1 cellular context compared by ENCODE assay signal in genomic region chr14:75068294-75069020, GRCh38.
TF ChIP-seq lines count a peak whose summit lies in the region.

No MANE protein-coding gene starts in this region.

TF ChIP-seq in K562, 482 proteins besides CTCF, POLR2A, EP300 and RAD21 (continued from another document and continues in another):
- no peak for TF ChIP-seq CTCFL (IDR thresholded peaks at IDR 0.05; ENCODE audit: borderline replicate concordance, insufficient read depth, low read depth, low read length, poor library complexity, severe bottlenecking)
- TF ChIP-seq ZZZ3 (IDR thresholded peaks at IDR 0.05): no peak
- no peak for TF ChIP-seq ZFP36 (IDR thresholded peaks at IDR 0.05; ENCODE audit: low read depth, low read length, partially characterized antibody)
- 0 out of 2 replicates have a peak, but pooled peaks have one; percentile 65 for TF ChIP-seq BACH1 (tag; IDR thresholded peaks at IDR 0.05)
- no peak for TF ChIP-seq PHB2 (IDR thresholded peaks at IDR 0.05; ENCODE audit: low read depth)
- no peak for TF ChIP-seq HMG20A (CRISPR knock-in tag; conservative IDR thresholded peaks at IDR 0.05)
- TF ChIP-seq HDAC2 (IDR thresholded peaks at IDR 0.05): no peak
- no peak for TF ChIP-seq SAP30 (IDR thresholded peaks at IDR 0.05; ENCODE audit: borderline replicate concordance, insufficient read depth, low read depth, low read length, poor library complexity, severe bottlenecking)
- peak; percentile 10 for TF ChIP-seq MEIS2 (IDR thresholded peaks at IDR 0.05; ENCODE audit: partially characterized antibody)
- no peak for TF ChIP-seq ZNF584 (CRISPR knock-in tag; IDR thresholded peaks at IDR 0.05; ENCODE audit: low read depth)
- no peak for TF ChIP-seq ZNF79 (CRISPR knock-in tag; IDR thresholded peaks at IDR 0.05; ENCODE audit: low read depth)
- TF ChIP-seq MTA2 (IDR thresholded peaks at IDR 0.05; ENCODE audit: low read depth): no peak; the same call in 1 of the 2 replicates
- TF ChIP-seq MTA3 (IDR thresholded peaks at IDR 0.05; ENCODE audit: borderline replicate concordance): no peak
- peak; percentile 77; the same call in 1 of the 2 replicates for TF ChIP-seq NFRKB (IDR thresholded peaks at IDR 0.05; ENCODE audit: low read depth)
- TF ChIP-seq ZNF395 (CRISPR knock-in tag; IDR thresholded peaks at IDR 0.05): no peak
- no peak for TF ChIP-seq ZNF232 (CRISPR knock-in tag; IDR thresholded peaks at IDR 0.05)
- no peak for TF ChIP-seq CAMTA2 (CRISPR knock-in tag; conservative IDR thresholded peaks at IDR 0.05)
- no peak for TF ChIP-seq SRSF9 (IDR thresholded peaks at IDR 0.05; ENCODE audit: borderline replicate concordance, low read depth, low read length)
- TF ChIP-seq ZNF384 (IDR thresholded peaks at IDR 0.05; ENCODE audit: low read depth, low read length): no peak
- TF ChIP-seq KLF10 (CRISPR knock-in tag; IDR thresholded peaks at IDR 0.05): no peak
- TF ChIP-seq STAT6 (CRISPR knock-in tag; IDR thresholded peaks at IDR 0.05): no peak
- no peak for TF ChIP-seq CXXC5 (CRISPR knock-in tag; IDR thresholded peaks at IDR 0.05)
- TF ChIP-seq ZNF77 (CRISPR knock-in tag; IDR thresholded peaks at IDR 0.05): no peak
- no peak for TF ChIP-seq DMBX1 (CRISPR knock-in tag; IDR thresholded peaks at IDR 0.05; ENCODE audit: borderline replicate concordance)
- TF ChIP-seq FOS (IDR thresholded peaks at IDR 0.05; ENCODE audit: extremely low read depth, insufficient read length): no peak
- no peak for TF ChIP-seq ZFP91 (CRISPR knock-in tag; IDR thresholded peaks at IDR 0.05)
- no peak for TF ChIP-seq CBFA2T3 (IDR thresholded peaks at IDR 0.05)
- TF ChIP-seq LARP7 (IDR thresholded peaks at IDR 0.05): peak; percentile 68; the same call in 1 of the 2 replicates
- TF ChIP-seq CREBBP (IDR thresholded peaks at IDR 0.05; ENCODE audit: low read depth, low read length): no peak
- TF ChIP-seq ZBTB2 (IDR thresholded peaks at IDR 0.05): peak; percentile 45; the same call in 1 of the 2 replicates
- no peak for TF ChIP-seq ETV5 (CRISPR knock-in tag; IDR thresholded peaks at IDR 0.05; ENCODE audit: low read depth)
- TF ChIP-seq POLR2B (IDR thresholded peaks at IDR 0.05; ENCODE audit: low read depth, partially characterized antibody): peak; percentile 50
- TF ChIP-seq PTBP1 (IDR thresholded peaks at IDR 0.05; ENCODE audit: low read depth, low read length): no peak
- 0 out of 2 replicates have a peak, but pooled peaks have one; percentile 13 for TF ChIP-seq SUPT5H (IDR thresholded peaks at IDR 0.05)
- no peak for TF ChIP-seq CBX3 (IDR thresholded peaks at IDR 0.05; ENCODE audit: borderline replicate concordance in 1 of 2, low read length in 2 of 2)
- no peak for TF ChIP-seq ZNF699 (CRISPR knock-in tag; IDR thresholded peaks at IDR 0.05; ENCODE audit: insufficient replicate concordance)
- TF ChIP-seq CBX8 (IDR thresholded peaks at IDR 0.05; ENCODE audit: borderline replicate concordance, extremely low read depth, low read depth, low read length, poor library complexity, severe bottlenecking): no peak
- TF ChIP-seq TFAP4 (CRISPR knock-in tag; IDR thresholded peaks at IDR 0.05; ENCODE audit: borderline replicate concordance): no peak
- TF ChIP-seq SMARCA4 (IDR thresholded peaks at IDR 0.05): peak; percentile 24
- TF ChIP-seq TRIM25 (IDR thresholded peaks at IDR 0.05; ENCODE audit: borderline replicate concordance): 0 out of 2 replicates have a peak, but pooled peaks have one; percentile 45
- TF ChIP-seq MAFK (IDR thresholded peaks at IDR 0.05; ENCODE audit: low read length): no peak
- no peak for TF ChIP-seq ZBTB12 (CRISPR knock-in tag; IDR thresholded peaks at IDR 0.05)
- no peak for TF ChIP-seq BDP1 (IDR thresholded peaks at IDR 0.05; ENCODE audit: insufficient read depth, insufficient read length)
- TF ChIP-seq BRF1 (IDR thresholded peaks at IDR 0.05; ENCODE audit: borderline replicate concordance, extremely low read depth, insufficient read length): no peak
- TF ChIP-seq ARNT (IDR thresholded peaks at IDR 0.05): no peak; a peak in 1 of 4 replicates
- TF ChIP-seq REST (CRISPR knock-in tag; IDR thresholded peaks at IDR 0.05; ENCODE audit: low read depth): no peak
- no peak for TF ChIP-seq RFX7 (CRISPR knock-in tag; IDR thresholded peaks at IDR 0.05)
- peak; percentile 86 for TF ChIP-seq ZNF512 (tag; IDR thresholded peaks at IDR 0.05)
- TF ChIP-seq SMAD3 (CRISPR knock-in tag; conservative IDR thresholded peaks at IDR 0.05): no peak
- TF ChIP-seq NR1H2 (CRISPR knock-in tag; IDR thresholded peaks at IDR 0.05): no peak
